In genomic region chr14:67459336-67459735, GRCh38 we compare ENCODE assay signal across 20 cellular contexts. TPM values are rescaled to one million over a fixed set of nuclear protein-coding genes. Genes with fewer than 3 reads are reported as not detected.
DNase-seq lines count a peak whose midpoint lies in the region; ATAC-seq, FAIRE-seq and TF ChIP-seq lines count a peak whose summit lies in the region.
"Had no signal": no experiment of that assay in that cellular context is flagged by ENCODE, and none has a peak within 500 bp of the region (broad histone marks: within the 10 kb centered on the region; RNA-seq: fewer than 3 reads in every experiment).

No MANE protein-coding gene starts in this region.

- H3K4me1 ChIP-seq in Karpas-422 (ENCODE audit: low read length) (peaks cover 22% of the 10 kb centered on the region), heart left ventricle (peaks cover 0 to 26% (median 0%) of the 10 kb centered on the region in 12 donors), right atrium auricular region (peaks cover 0 to 3% of the 10 kb centered on the region in 2 donors), psoas muscle (peaks cover 24% of the 10 kb centered on the region)

- H4K20me1 ChIP-seq in Karpas-422 (ENCODE audit: insufficient read depth, low read depth, low read length), result no peaks in the 10 kb centered on the region

- no peaks in the 10 kb centered on the region for H3K9me2 ChIP-seq in Karpas-422 (replicated peaks; ENCODE audit: insufficient read depth, low read length)

- peak overlapping the region; percentile 8 for H3K4me2 ChIP-seq in Karpas-422 (ENCODE audit: low read depth, low read length, poor library complexity, severe bottlenecking)

- TF ChIP-seq CTCF in heart left ventricle (IDR thresholded peaks at IDR 0.05) (no peak), right atrium auricular region (IDR thresholded peaks at IDR 0.05) (no peak), psoas muscle (IDR thresholded peaks at IDR 0.05) (no peak)

- H3K36me3 ChIP-seq in Karpas-422 (ENCODE audit: insufficient read depth, low read length) (no peaks in the 10 kb centered on the region), heart left ventricle (no peaks in the 10 kb centered on the region), right atrium auricular region (no peaks in the 10 kb centered on the region), psoas muscle (ENCODE audit: insufficient read depth in 1 of 2, low read depth in 1 of 2) (no peaks in the 10 kb centered on the region)

- no peak for FAIRE-seq in RCC 7860 (lab: Jason Lieb, UNC)
- FAIRE-seq: A204.1, GM12892, GM18507, H54 had no signal

- TF ChIP-seq POLR2A in heart left ventricle (IDR thresholded peaks at IDR 0.05), result no peak

- in situ Hi-C loops in ACHN (cut with HindIII; ENCODE audit: low pct_ligation_motif_present, low pct_unique_long_range_greater_than_20kb, low sequenced_read_pairs), result no loop called here

- WGBS in heart left ventricle, 4 donors, result 55 to 67% (median 64%) methylated on average over 5 of the region's 5 CpGs
- 53 to 70% (median 55%) methylated on average over 5 of the region's 5 CpGs for WGBS in psoas muscle, 3 donors

- no peaks in the 10 kb centered on the region for H3K9me3 ChIP-seq in Karpas-422 (ENCODE audit: low read length)
- H3K9me3 ChIP-seq in heart left ventricle, result peaks cover 0 to 3% (median 0%) of the 10 kb centered on the region in 12 donors
- no peaks in the 10 kb centered on the region for H3K9me3 ChIP-seq in right atrium auricular region
- H3K9me3 ChIP-seq in psoas muscle, result no peaks in the 10 kb centered on the region

- H3K79me2 ChIP-seq in Karpas-422 (ENCODE audit: low read length), result no peaks in the 10 kb centered on the region

- ATAC-seq in heart left ventricle, result peak in 3 of 4 donors; percentile 33 to 42 (median 36)
- ATAC-seq in psoas muscle, result peak in 1 of 4 donors; percentile 32

- H3K27ac ChIP-seq in Karpas-422 (ENCODE audit: low read length), result no peak overlapping the region
- H3K27ac ChIP-seq in heart left ventricle, result peak overlapping the region in 1 of 12 donors; percentile 19
- peak overlapping the region; percentile 37 to 66 for H3K27ac ChIP-seq in right atrium auricular region
- H3K27ac ChIP-seq in psoas muscle, result peak overlapping the region; percentile 51
- H3K27ac ChIP-seq: C4-2B, GM23248 had no signal

- no peak for DNase-seq in Karpas-422
- DNase-seq in heart left ventricle, result no peak
- no peak for DNase-seq in right atrium auricular region (ENCODE audit: low spot score)
- DNase-seq in psoas muscle, result no peak
- DNase-seq in COLO668 (lab: John Stamatoyannopoulos, UW; ENCODE audit: unreplicated experiment), result no peak
- no peak for DNase-seq in RCC 7860 (ENCODE audit: low spot score)
- no peak for DNase-seq in SKM-1 (lab: John Stamatoyannopoulos, UW; ENCODE audit: unreplicated experiment)
- no peak for DNase-seq in ACHN
- DNase-seq: AML-193; CD4-positive, alpha-beta T cell; DMS153; DMS79; GDM1; GM23248; HCEC 1CT had no signal

- H3K27me3 ChIP-seq in Karpas-422 (ENCODE audit: low read length), result peaks cover 2% of the 10 kb centered on the region; the same call in 1 of the 2 replicates
- H3K27me3 ChIP-seq in heart left ventricle, result no peaks in the 10 kb centered on the region
- no peaks in the 10 kb centered on the region for H3K27me3 ChIP-seq in right atrium auricular region
- no peaks in the 10 kb centered on the region for H3K27me3 ChIP-seq in psoas muscle (ENCODE audit: insufficient read depth in 3 of 3, low read length in 2 of 3)

- no peak overlapping the region for H3K9ac ChIP-seq in Karpas-422 (ENCODE audit: low read length)
- H3K9ac ChIP-seq: GM23248 had no signal

- H3K4me3 ChIP-seq in Karpas-422 (ENCODE audit: low read length), result no peak overlapping the region
- no peak overlapping the region for H3K4me3 ChIP-seq in heart left ventricle
- no peak overlapping the region for H3K4me3 ChIP-seq in right atrium auricular region
- H3K4me3 ChIP-seq in psoas muscle, result no peak overlapping the region
- H3K4me3 ChIP-seq: GM23248 had no signal

- intact Hi-C loops in heart left ventricle (cut with DNase I), result no loop called here
- intact Hi-C loops in psoas muscle (cut with DNase I), result no loop called here

- no peak overlapping the region for H2AFZ ChIP-seq in Karpas-422 (ENCODE audit: low read length)
- H2AFZ ChIP-seq: GM23248 had no signal

RNA-seq across cellular contexts. Expression of gene TMEM229B, which starts 29.2 kb away (rescaled TPM):
- 60.2 and 84.7 TPM in 2 replicates for total RNA-seq in Karpas-422 (2014; rRNA removed; shearing (Covaris generic); ENCODE audit: low replicate concordance)
- total RNA-seq in heart left ventricle (1 to 10 TPM in 8 of 9 donors, under 1 TPM in 1; 0.69 to 6.5 (median 2.0) TPM), right atrium auricular region (1 to 10 TPM; 1.3 to 2.9 TPM), psoas muscle (1 to 10 TPM in 1 of 4 donors, under 1 TPM in 3; 0.46 to 1.2 (median 0.72) TPM)
- polyA plus RNA-seq in heart left ventricle (1 to 10 TPM in 1 of 2 donors, under 1 TPM in 1; 0.80 to 1.2 TPM), psoas muscle (under 1 TPM; 0.14 to 0.52 (median 0.48) TPM)

RNA-seq across cellular contexts. Expression of gene PLEK2, which starts 47.4 kb away (rescaled TPM):
- not detected in 2 replicates for total RNA-seq in Karpas-422 (2014; rRNA removed; shearing (Covaris generic); ENCODE audit: low replicate concordance)
- 1 to 10 TPM in 2 of 9 donors, under 1 TPM in 3, not detected in 4; 0.30 to 2.6 (median 0.90) TPM for total RNA-seq in heart left ventricle
- under 1 TPM; 0.76 to 0.87 TPM for polyA plus RNA-seq in heart left ventricle
- 1 to 10 TPM; 1.1 to 2.1 TPM for total RNA-seq in right atrium auricular region
- under 1 TPM in 2 of 4 donors, not detected in 2; 0.59 to 0.77 TPM for total RNA-seq in psoas muscle
- 1 to 10 TPM in 1 of 3 donors, under 1 TPM in 1, not detected in 1; 0.05 to 2.1 TPM for polyA plus RNA-seq in psoas muscle
